Comparison of ENCODE assay signal across 1 cellular context in genomic region chr5:39074009-39074886, GRCh38.
TF ChIP-seq lines count a peak whose summit lies in the region.

Gene RICTOR (minus strand): TSS chr5:39074399. CDS start chr5:39074377, 22 bp downstream.

TF ChIP-seq in HepG2, 621 proteins besides CTCF, POLR2A, EP300 and RAD21 (continued from another document and continues in another):
- TF ChIP-seq POGK (CRISPR knock-in tag; conservative IDR thresholded peaks at IDR 0.05) (peak; percentile 51; the same call in 1 of the 2 replicates), GLI4 (CRISPR knock-in tag; IDR thresholded peaks at IDR 0.05; ENCODE audit: borderline replicate concordance) (no peak; the same call in 1 of the 2 replicates), ZNF530 (CRISPR knock-in tag; IDR thresholded peaks at IDR 0.05; ENCODE audit: low read depth) (no peak), ZNF652 (CRISPR knock-in tag; IDR thresholded peaks at IDR 0.05; ENCODE audit: borderline replicate concordance, low read depth) (no peak), ZNF737 (CRISPR knock-in tag; IDR thresholded peaks at IDR 0.05; ENCODE audit: borderline replicate concordance) (no peak), EZH2 (conservative IDR thresholded peaks at IDR 0.05; ENCODE audit: low read depth, low read length) (no peak), ZNF160 (CRISPR knock-in tag; IDR thresholded peaks at IDR 0.05) (no peak), NCOA1 (CRISPR knock-in tag; IDR thresholded peaks at IDR 0.05) (no peak), ZNF354B (CRISPR knock-in tag; IDR thresholded peaks at IDR 0.05) (no peak), ATM (IDR thresholded peaks at IDR 0.05; ENCODE audit: borderline replicate concordance) (no peak), ZNF670 (CRISPR knock-in tag; IDR thresholded peaks at IDR 0.05; ENCODE audit: borderline replicate concordance) (peak; percentile 52; the same call in 1 of the 2 replicates), ZNF512B (CRISPR knock-in tag; IDR thresholded peaks at IDR 0.05; ENCODE audit: borderline replicate concordance) (no peak; the same call in 1 of the 2 replicates), PLRG1 (conservative IDR thresholded peaks at IDR 0.05) (no peak), IRF1 (CRISPR knock-in tag; IDR thresholded peaks at IDR 0.05; ENCODE audit: low read depth) (no peak), HMGA1 (CRISPR knock-in tag; conservative IDR thresholded peaks at IDR 0.05) (no peak), ZNF572 (CRISPR knock-in tag; IDR thresholded peaks at IDR 0.05) (no peak), ZNF234 (CRISPR knock-in tag; conservative IDR thresholded peaks at IDR 0.05) (no peak), ZSCAN25 (CRISPR knock-in tag; IDR thresholded peaks at IDR 0.05) (no peak), NRL (CRISPR knock-in tag; IDR thresholded peaks at IDR 0.05; ENCODE audit: borderline replicate concordance) (no peak; the same call in 1 of the 2 replicates), PRDM15 (CRISPR knock-in tag; IDR thresholded peaks at IDR 0.05) (no peak; the same call in 1 of the 2 replicates), HDAC1 (CRISPR knock-in tag; IDR thresholded peaks at IDR 0.05) (peak; percentile 76), BCL3 (CRISPR knock-in tag; IDR thresholded peaks at IDR 0.05) (no peak), KMT2B (CRISPR knock-in tag; IDR thresholded peaks at IDR 0.05) (peak; percentile 91), ZBTB33 (CRISPR knock-in tag; IDR thresholded peaks at IDR 0.05) (no peak), POLR2AphosphoS2 (IDR thresholded peaks at IDR 0.05; ENCODE audit: low read depth, low read length) (no peak), SNAPC4 (CRISPR knock-in tag; IDR thresholded peaks at IDR 0.05) (0 out of 2 replicates have a peak, but pooled peaks have one; percentile 56), ELF3 (CRISPR knock-in tag; IDR thresholded peaks at IDR 0.05) (no peak), E2F1 (CRISPR knock-in tag; IDR thresholded peaks at IDR 0.05) (0 out of 2 replicates have a peak, but pooled peaks have one; percentile 52), NFIB (CRISPR knock-in tag; IDR thresholded peaks at IDR 0.05; ENCODE audit: borderline replicate concordance) (no peak), KDM1A (CRISPR knock-in tag; IDR thresholded peaks at IDR 0.05) (peak; percentile 33; the same call in 1 of the 2 replicates), REST (IDR thresholded peaks at IDR 0.05; ENCODE audit: borderline replicate concordance in 1 of 2, low read depth in 1 of 2, low read length in 2 of 2) (peak in 1 of 2 experiments; percentile 55; a peak in 1 of 4 replicates), ZNF337 (CRISPR knock-in tag; IDR thresholded peaks at IDR 0.05; ENCODE audit: borderline replicate concordance, low read depth) (no peak)
